In genomic region chr10:22513483-22514413, GRCh38 we compare ENCODE assay signal across 8 cellular contexts.
DNase-seq lines count a peak whose midpoint lies in the region; TF ChIP-seq lines count a peak whose summit lies in the region.
"Not testable (repeated sequence)": the region's sequence is repeated elsewhere in the genome, so short reads cannot be mapped to it uniquely, and the experiment has no call there.

No MANE protein-coding gene starts in this region.

- not testable (repeated sequence) for H3K79me2 ChIP-seq in smooth muscle cell (ENCODE audit: low read depth)

- H3K4me1 Mint-ChIP-seq in Calu3 (ENCODE audit: low read depth, unreplicated experiment): not testable (repeated sequence)
- peaks cover 30% of the 10 kb centered on the region for H3K4me1 Mint-ChIP-seq in nephron progenitor cell

- not testable (repeated sequence) for H3K9me3 Mint-ChIP-seq in Calu3 (ENCODE audit: low read depth, unreplicated experiment)
- H3K9me3 Mint-ChIP-seq in nephron progenitor cell: peaks cover 53% of the 10 kb centered on the region

- peak; percentile 77 for DNase-seq in Calu3
- DNase-seq in HT-29 (ENCODE audit: low spot score): peak; percentile 72
- DNase-seq in NCI-H526 (lab: John Stamatoyannopoulos, UW): peak; percentile 52 to 65
- peak; percentile 32 for DNase-seq in amniotic epithelial cell (ENCODE audit: low read depth)
- peak; percentile 41 for DNase-seq in fibroblast of villous mesenchyme (ENCODE audit: low read depth)
- peak; percentile 28 for DNase-seq in kidney epithelial cell (ENCODE audit: low read depth)
- DNase-seq in nephron progenitor cell: peak; percentile 74
- not testable (repeated sequence) for DNase-seq in smooth muscle cell (lab: John Stamatoyannopoulos, UW; ENCODE audit: unreplicated experiment)

- H3K4me3 Mint-ChIP-seq in Calu3 (ENCODE audit: low read depth, unreplicated experiment) (peak overlapping the region; percentile 33), nephron progenitor cell (peak overlapping the region; percentile 68)

- H3K4me1 ChIP-seq in smooth muscle cell (ENCODE audit: low read depth): not testable (repeated sequence)

- not testable (repeated sequence) for H3K36me3 Mint-ChIP-seq in Calu3 (ENCODE audit: insufficient read depth, unreplicated experiment)
- H3K36me3 Mint-ChIP-seq in nephron progenitor cell (ENCODE audit: low read depth): peaks cover 41% of the 10 kb centered on the region

- TF ChIP-seq CTCF in Calu3 (IDR thresholded peaks at IDR 0.05; ENCODE audit: unreplicated experiment); fibroblast of villous mesenchyme (IDR thresholded peaks at IDR 0.05; ENCODE audit: insufficient read depth, low read depth, low read length); kidney epithelial cell (IDR thresholded peaks at IDR 0.05; ENCODE audit: insufficient read depth, low read length, poor library complexity, severe bottlenecking); nephron progenitor cell (IDR thresholded peaks at IDR 0.05); smooth muscle cell (IDR thresholded peaks at IDR 0.05; ENCODE audit: borderline replicate concordance, insufficient read depth, poor library complexity, severe bottlenecking): not testable (repeated sequence)

- H3K27ac Mint-ChIP-seq in Calu3 (ENCODE audit: unreplicated experiment); nephron progenitor cell: not testable (repeated sequence)

- 34% methylated on average over 19 of the region's 19 CpGs for WGBS in smooth muscle cell (ENCODE audit: low lambda C conversion rate)

- not testable (repeated sequence) for H3K9ac ChIP-seq in smooth muscle cell (ENCODE audit: low read depth)

- not testable (repeated sequence) for H3K36me3 ChIP-seq in kidney epithelial cell (ENCODE audit: control insufficient read depth, insufficient read depth, low read length); smooth muscle cell (ENCODE audit: low read depth)

- BruUV-seq in Calu3 (replicated peaks; lab: Mats Ljungman, UMichigan): not testable (repeated sequence)

- H4K20me1 ChIP-seq in smooth muscle cell (ENCODE audit: low read depth): not testable (repeated sequence)

- H3K4me3 ChIP-seq in fibroblast of villous mesenchyme (ENCODE audit: low read depth, low read length) (peak overlapping the region; percentile 30), smooth muscle cell (peak overlapping the region; percentile 37)
- not testable (repeated sequence) for H3K4me3 ChIP-seq in kidney epithelial cell (ENCODE audit: low read depth, low read length)

- H3K4me2 ChIP-seq in smooth muscle cell: peak overlapping the region; percentile 83

- not testable (repeated sequence) for H3K9me3 ChIP-seq in smooth muscle cell (replicated peaks; ENCODE audit: low read depth)

- H3F3A ChIP-seq in smooth muscle cell (ENCODE audit: low read depth): not testable (repeated sequence)

- intact Hi-C loops in Calu3 (cut with micrococcal nuclease; ENCODE audit: unreplicated experiment): not testable (repeated sequence)

- not testable (repeated sequence) for H3K27me3 Mint-ChIP-seq in Calu3 (ENCODE audit: unreplicated experiment); nephron progenitor cell (ENCODE audit: low read depth, poor library complexity)

- H3K27me3 ChIP-seq in kidney epithelial cell (ENCODE audit: control insufficient read depth, insufficient read depth, low read length); smooth muscle cell (ENCODE audit: low read depth): not testable (repeated sequence)

- peak overlapping the region; percentile 83 for H2AFZ ChIP-seq in smooth muscle cell (ENCODE audit: low read depth)

- CTCF ChIA-PET in Calu3 (lab: Charles Lee): interaction anchor here (1.0 kb wide), 1 partner anchor 31 kb away, joined by 3 read pairs; no protein-coding TSS in a partner anchor

- H3K27ac ChIP-seq in smooth muscle cell (ENCODE audit: low read depth): not testable (repeated sequence)
